In the genomic region with DNA sequence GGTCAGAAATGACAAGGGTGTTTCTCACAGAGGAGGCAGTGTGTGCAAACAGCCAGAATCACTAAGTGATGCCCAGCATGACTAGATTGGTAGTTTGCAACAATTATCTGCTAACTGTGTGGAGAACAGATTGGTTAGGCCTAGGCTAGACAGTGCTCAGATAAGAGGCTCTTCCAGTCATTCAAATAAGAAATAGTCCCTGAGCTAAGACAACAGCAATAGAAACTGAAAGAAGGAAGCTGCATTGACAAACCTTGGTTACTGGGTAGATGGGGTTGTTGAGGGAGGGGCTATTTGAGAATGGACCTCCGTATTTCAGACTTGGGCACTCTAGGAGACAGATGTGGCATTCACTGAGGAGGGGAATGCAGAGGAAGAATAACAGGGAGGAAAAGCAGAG, we compare ENCODE assay signal across 22 cellular contexts.
DNase-seq lines count a peak whose midpoint lies in the region; ATAC-seq, FAIRE-seq and TF ChIP-seq lines count a peak whose summit lies in the region.
"Had no signal": no experiment of that assay in that cellular context is flagged by ENCODE, and none has a peak within 500 bp of the region (broad histone marks: within the 10 kb centered on the region; RNA-seq: fewer than 3 reads in every experiment).

No MANE protein-coding gene starts in this region.

- CTCF ChIA-PET in WTC11 (lab: Charles Lee), result no interaction called here

- H3K9me3 Mint-ChIP-seq in CD14-positive monocyte (peaks cover 0 to 1% (median 0%) of the 10 kb centered on the region in 7 donors), WTC11 (no peaks in the 10 kb centered on the region)
- H3K9me3 Mint-ChIP-seq: activated T-helper 1 cell treated with anti-CD3 and anti-CD28 coated beads, Interleukin-12 subunit alpha, Interleukin-12 subunit beta, Interleukin-2, Interleukin-4 antibody, amounts not matched to agents 30 ng/mL and 10 ng/mL and 1 ng/mL, durations not matched to agents 14 hours and 24 hours and 36 hours; IgD-negative memory B cell had no signal

- TF ChIP-seq CTCF in CD14-positive monocyte (IDR thresholded peaks at IDR 0.05), result no peak
- no peak for TF ChIP-seq CTCF in WTC11 (IDR thresholded peaks at IDR 0.05)

- POLR2A ChIA-PET in WTC11 (lab: Charles Lee), result no interaction called here

- H3K4me3 Mint-ChIP-seq in CD14-positive monocyte, result peak overlapping the region; percentile 83 to 90
- H3K4me3 Mint-ChIP-seq in WTC11, result no peak overlapping the region
- H3K4me3 Mint-ChIP-seq: activated CD8-positive, alpha-beta T cell treated with anti-CD3 and anti-CD28 coated beads, Interleukin-2, amount 10 ng/mL, durations not matched to agents 7 days and 5 days; activated T-helper 1 cell treated with anti-CD3 and anti-CD28 coated beads, Interleukin-12 subunit alpha, Interleukin-12 subunit beta, Interleukin-2, Interleukin-4 antibody, amounts not matched to agents 30 ng/mL and 10 ng/mL and 1 ng/mL, durations not matched to agents 14 hours and 24 hours and 36 hours; effector memory CD8-positive, alpha-beta T cell had no signal

- 64 to 92% (median 82%) methylated on average over 1 of the region's 1 CpG for WGBS in small intestine, 3 donors

- DNase-seq in CD14-positive monocyte (ENCODE audit: low spot score) (no peak), MV-4-11 (lab: John Stamatoyannopoulos, UW) (peak; percentile 31), occipital lobe (lab: John Stamatoyannopoulos, UW) (no peak), small intestine (no peak), ACHN (no peak), WTC11 (ENCODE audit: low spot score) (no peak)
- DNase-seq: activated CD8-positive, alpha-beta T cell treated with anti-CD3 and anti-CD28 coated beads, Interleukin-2, amount 10 ng/mL, durations not matched to agents 7 days and 5 days; amniotic stem cell; central memory CD4-positive, alpha-beta T cell; effector memory CD8-positive, alpha-beta T cell; heart right ventricle; kidney; NCI-H1105; NCI-H2171; NCI-H82; substantia nigra had no signal

- peaks cover 12% of the 10 kb centered on the region for H3K4me1 Mint-ChIP-seq in CD14-positive monocyte
- H3K4me1 Mint-ChIP-seq in WTC11, result no peaks in the 10 kb centered on the region

- H3K9me3 ChIP-seq in small intestine (ENCODE audit: control insufficient read depth, low read depth), result no peaks in the 10 kb centered on the region
- H3K9me3 ChIP-seq: heart right ventricle, right atrium auricular region had no signal

- H3K27me3 Mint-ChIP-seq in CD14-positive monocyte (ENCODE audit: low read depth in 3 of 3) (peaks cover 0 to 10% (median 4%) of the 10 kb centered on the region in 3 donors), WTC11 (ENCODE audit: low read depth) (no peaks in the 10 kb centered on the region)
- H3K27me3 Mint-ChIP-seq: effector memory CD8-positive, alpha-beta T cell; IgD-negative memory B cell had no signal

- in situ Hi-C loops in ACHN (cut with HindIII; ENCODE audit: low pct_ligation_motif_present, low pct_unique_long_range_greater_than_20kb, low sequenced_read_pairs), result no loop called here

- FAIRE-seq in small intestine (lab: Jason Lieb, UNC), result no peak
- FAIRE-seq: kidney had no signal

- ATAC-seq in GM18870 (IDR thresholded peaks at IDR 0.05; ENCODE audit: unreplicated experiment) (peak; percentile 84), HG02623 (IDR thresholded peaks at IDR 0.05; ENCODE audit: unreplicated experiment) (peak; percentile 81), WTC11 (no peak)
- ATAC-seq: activated CD8-positive, alpha-beta T cell treated with anti-CD3 and anti-CD28 coated beads, Interleukin-2, amount 10 ng/mL, durations not matched to agents 7 days and 5 days; effector memory CD8-positive, alpha-beta T cell; heart right ventricle had no signal

- H3K27me3 ChIP-seq in small intestine (ENCODE audit: control insufficient read depth in 2 of 2, insufficient read depth in 2 of 2, low read length in 2 of 2), result no peaks in the 10 kb centered on the region
- H3K27me3 ChIP-seq: heart right ventricle, right atrium auricular region had no signal

- H3K4me3 ChIP-seq in small intestine (ENCODE audit: low read depth in 1 of 2, low read length in 2 of 2), result no peak overlapping the region
- H3K4me3 ChIP-seq: heart right ventricle, right atrium auricular region had no signal

- H3K4me1 ChIP-seq in small intestine (ENCODE audit: control insufficient read depth in 2 of 2, insufficient read depth in 1 of 2, low read depth in 1 of 2, low read length in 1 of 2), result no peaks in the 10 kb centered on the region
- H3K4me1 ChIP-seq: right atrium auricular region had no signal

- H3K27ac Mint-ChIP-seq in CD14-positive monocyte (peak overlapping the region in 3 of 7 donors; percentile 28 to 74 (median 28)), WTC11 (no peak overlapping the region)
- H3K27ac Mint-ChIP-seq: activated CD8-positive, alpha-beta T cell treated with anti-CD3 and anti-CD28 coated beads, Interleukin-2, amount 10 ng/mL, durations not matched to agents 7 days and 5 days; activated T-helper 1 cell treated with anti-CD3 and anti-CD28 coated beads, Interleukin-12 subunit alpha, Interleukin-12 subunit beta, Interleukin-2, Interleukin-4 antibody, amounts not matched to agents 30 ng/mL and 10 ng/mL and 1 ng/mL, durations not matched to agents 14 hours and 24 hours and 36 hours; effector memory CD8-positive, alpha-beta T cell; IgD-negative memory B cell had no signal

- H3K27ac ChIP-seq in small intestine (ENCODE audit: low read depth in 1 of 2, low read length in 1 of 2), result no peak overlapping the region
- H3K27ac ChIP-seq: heart right ventricle, right atrium auricular region, VCaP had no signal

- no peaks in the 10 kb centered on the region for H3K36me3 ChIP-seq in small intestine (ENCODE audit: control insufficient read depth in 2 of 2, insufficient read depth in 2 of 2, low read length in 2 of 2)
- H3K36me3 ChIP-seq: right atrium auricular region had no signal

- H3K36me3 Mint-ChIP-seq in CD14-positive monocyte, result no peaks in the 10 kb centered on the region
- no peaks in the 10 kb centered on the region for H3K36me3 Mint-ChIP-seq in WTC11
- H3K36me3 Mint-ChIP-seq: IgD-negative memory B cell had no signal

- intact Hi-C loops in CD14-positive monocyte (cut with micrococcal nuclease), result no loop called here

TF ChIP-seq in WTC11, 78 proteins besides CTCF, POLR2A, EP300 and RAD21:
- TF ChIP-seq GRHL2 (CRISPR knock-in tag; IDR thresholded peaks at IDR 0.05; ENCODE audit: insufficient replicate concordance, severe bottlenecking) (no peak), ZNF671 (CRISPR knock-in tag; IDR thresholded peaks at IDR 0.05) (no peak), ESRRA (CRISPR knock-in tag; IDR thresholded peaks at IDR 0.05; ENCODE audit: borderline replicate concordance) (no peak), TP53 (CRISPR knock-in tag; IDR thresholded peaks at IDR 0.05) (no peak), ATF2 (CRISPR knock-in tag; IDR thresholded peaks at IDR 0.05; ENCODE audit: borderline replicate concordance, low read depth) (no peak), NR1H2 (CRISPR knock-in tag; IDR thresholded peaks at IDR 0.05) (no peak), ZNF423 (CRISPR knock-in tag; IDR thresholded peaks at IDR 0.05) (no peak), TEAD1 (CRISPR knock-in tag; IDR thresholded peaks at IDR 0.05) (no peak), NFATC4 (CRISPR knock-in tag; IDR thresholded peaks at IDR 0.05) (no peak), ATF1 (CRISPR knock-in tag; IDR thresholded peaks at IDR 0.05) (no peak)
- TF ChIP-seq, protein P1, sequence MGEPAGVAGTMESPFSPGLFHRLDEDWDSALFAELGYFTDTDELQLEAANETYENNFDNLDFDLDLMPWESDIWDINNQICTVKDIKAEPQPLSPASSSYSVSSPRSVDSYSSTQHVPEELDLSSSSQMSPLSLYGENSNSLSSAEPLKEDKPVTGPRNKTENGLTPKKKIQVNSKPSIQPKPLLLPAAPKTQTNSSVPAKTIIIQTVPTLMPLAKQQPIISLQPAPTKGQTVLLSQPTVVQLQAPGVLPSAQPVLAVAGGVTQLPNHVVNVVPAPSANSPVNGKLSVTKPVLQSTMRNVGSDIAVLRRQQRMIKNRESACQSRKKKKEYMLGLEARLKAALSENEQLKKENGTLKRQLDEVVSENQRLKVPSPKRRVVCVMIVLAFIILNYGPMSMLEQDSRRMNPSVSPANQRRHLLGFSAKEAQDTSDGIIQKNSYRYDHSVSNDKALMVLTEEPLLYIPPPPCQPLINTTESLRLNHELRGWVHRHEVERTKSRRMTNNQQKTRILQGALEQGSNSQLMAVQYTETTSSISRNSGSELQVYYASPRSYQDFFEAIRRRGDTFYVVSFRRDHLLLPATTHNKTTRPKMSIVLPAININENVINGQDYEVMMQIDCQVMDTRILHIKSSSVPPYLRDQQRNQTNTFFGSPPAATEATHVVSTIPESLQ (CRISPR knock-in tag; IDR thresholded peaks at IDR 0.05), result no peak
TF ChIP-seq in WTC11: peak in this region for 0.
